In genomic region chr16:80931985-80932720, GRCh38 we compare ENCODE assay signal across 7 cellular contexts.
DNase-seq lines count a peak whose midpoint lies in the region; ATAC-seq and TF ChIP-seq lines count a peak whose summit lies in the region.

No MANE protein-coding gene starts in this region.

- H3K36me3 Mint-ChIP-seq in brain: no peaks in the 10 kb centered on the region

- WGBS in iPS DF 6.9 (ENCODE audit: insufficient coverage, insufficient read length): no CpG with 5 or more reads among the region's 63 CpGs

- H3K27me3 ChIP-seq in iPS DF 6.9 (ENCODE audit: control insufficient read depth, insufficient read depth, low read length): peaks cover 10% of the 10 kb centered on the region

- peaks cover 2% of the 10 kb centered on the region; the same call in 1 of the 2 replicates for H3K4me1 ChIP-seq in iPS DF 6.9 (ENCODE audit: control insufficient read depth, insufficient read depth, low read length)

- peak; percentile 21 for DNase-seq in NCI-H146 treated with DMSO at 0.1 percent for 48 hours (lab: John Stamatoyannopoulos, UW; ENCODE audit: unreplicated experiment)
- DNase-seq in iPS DF 6.9 (ENCODE audit: low read depth, low spot score): no peak
- peak; percentile 67 for DNase-seq in putamen (ENCODE audit: low spot score)
- DNase-seq in GDM1 (lab: John Stamatoyannopoulos, UW): no peak

- peaks cover 10% of the 10 kb centered on the region for H3K4me1 Mint-ChIP-seq in brain

- ATAC-seq in HG02571 (IDR thresholded peaks at IDR 0.05; ENCODE audit: unreplicated experiment): no peak

- H3K36me3 ChIP-seq in iPS DF 6.9 (ENCODE audit: control insufficient read depth, insufficient read depth, low read length): no peaks in the 10 kb centered on the region; the same call in 1 of the 2 replicates

- H3K9me3 Mint-ChIP-seq in brain: no peaks in the 10 kb centered on the region

- no peak for TF ChIP-seq CTCF in brain (conservative IDR thresholded peaks at IDR 0.05)

- H3K9me3 ChIP-seq in iPS DF 6.9 (ENCODE audit: control insufficient read depth, insufficient read depth, low read length): no peaks in the 10 kb centered on the region

- H3K4me3 ChIP-seq in GM08714 (ENCODE audit: low read length): peak overlapping the region; percentile 24; the same call in 1 of the 2 replicates
- H3K4me3 ChIP-seq in iPS DF 6.9 (ENCODE audit: low read length): peak overlapping the region; percentile 42; the same call in 1 of the 2 replicates

- peak overlapping the region; percentile 74 to 85 (median 84) for H3K4me3 Mint-ChIP-seq in brain

- H3K27ac ChIP-seq in iPS DF 6.9 (ENCODE audit: low read length): no peak overlapping the region

- peak overlapping the region; percentile 16 to 86 (median 56) for H3K27ac Mint-ChIP-seq in brain

- H3K27me3 Mint-ChIP-seq in brain: peaks cover 18% of the 10 kb centered on the region

Comparison
In these comparisons a context has a peak if more than half of its experiments do, and no peak if none do; other contexts are left out.
1. DNase-seq: peak in NCI-H146 treated with DMSO at 0.1 percent for 48 hours (single experiment) and putamen (single experiment); none in iPS DF 6.9 (single experiment) and GDM1 (single experiment).